Comparison of ENCODE assay signal across 15 cellular contexts in the genomic region with DNA sequence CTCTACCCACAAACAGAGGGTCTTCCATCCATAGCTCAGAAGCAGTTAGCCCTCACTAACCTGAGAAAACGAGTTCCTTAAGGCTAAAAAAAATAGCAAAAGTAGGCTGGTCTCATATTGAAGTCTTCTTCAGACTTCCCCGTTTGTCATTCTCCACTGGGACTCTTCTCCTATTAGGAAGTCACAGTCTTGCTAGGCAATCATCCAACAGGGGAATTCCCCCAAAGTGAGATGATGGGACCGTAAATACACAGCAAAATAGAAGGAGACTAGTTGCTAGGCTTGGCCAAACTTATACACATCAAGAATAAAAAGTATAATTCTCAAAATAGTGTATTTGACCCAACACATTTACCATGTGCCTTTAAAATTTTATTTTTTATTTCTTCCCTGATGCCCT. TPM values are rescaled to one million over a fixed set of nuclear protein-coding genes. Genes with fewer than 3 reads are reported as not detected.
DNase-seq lines count a peak whose midpoint lies in the region; ATAC-seq and TF ChIP-seq lines count a peak whose summit lies in the region.
"Had no signal": no experiment of that assay in that cellular context is flagged by ENCODE, and none has a peak within 500 bp of the region (broad histone marks: within the 10 kb centered on the region; RNA-seq: fewer than 3 reads in every experiment).

No MANE protein-coding gene starts in this region.

- H2BK15ac ChIP-seq in IMR-90 (ENCODE audit: low read depth, low read length): no peak overlapping the region

- no peak for TF ChIP-seq POLR2A in IMR-90 (IDR thresholded peaks at IDR 0.05; ENCODE audit: low read depth, low read length)

- no peak overlapping the region for H3K4me2 ChIP-seq in IMR-90 (ENCODE audit: low read depth, low read length)
- no peak overlapping the region for H3K4me2 ChIP-seq in osteoblast (ENCODE audit: insufficient read depth, low read length)
- H3K4me2 ChIP-seq: A549; BLaER1 treated with 17β-estradiol and CSF1 and Interleukin-3, amounts not matched to agents 10 nM and 100 nM; GM23338 had no signal

- no peaks in the 10 kb centered on the region for H3K27me3 Mint-ChIP-seq in activated CD4-positive, alpha-beta T cell treated with anti-CD3 and anti-CD28 coated beads, Interleukin-2, amount 10 ng/mL, durations not matched to agents 24 days and 14 days
- H3K27me3 Mint-ChIP-seq: CD4-positive, CD25-positive, alpha-beta regulatory T cell had no signal

- H3K14ac ChIP-seq in IMR-90 (replicated peaks; ENCODE audit: low read depth, low read length): no peak overlapping the region

- peaks cover 40% of the 10 kb centered on the region for H3K9me1 ChIP-seq in IMR-90 (ENCODE audit: insufficient read depth, low read length)

- TF ChIP-seq CTCF in IMR-90 (conservative IDR thresholded peaks at IDR 0.05; ENCODE audit: low read depth, low read length) (no peak), osteoblast (IDR thresholded peaks at IDR 0.05; ENCODE audit: extremely low read depth, low read depth, low read length) (no peak)

- no peak overlapping the region for H3K4ac ChIP-seq in IMR-90 (ENCODE audit: low read depth, low read length)

- H3K36me3 Mint-ChIP-seq in activated CD4-positive, alpha-beta T cell treated with anti-CD3 and anti-CD28 coated beads, Interleukin-2, amount 10 ng/mL, durations not matched to agents 24 days and 14 days (ENCODE audit: low read depth): no peaks in the 10 kb centered on the region
- H3K36me3 Mint-ChIP-seq: CD4-positive, CD25-positive, alpha-beta regulatory T cell had no signal

- POLR2A ChIA-PET in IMR-90 (lab: Charles Lee; ENCODE audit: unreplicated experiment): no interaction called here

- no TSS peak for BruUV-seq in IMR-90 (replicated peaks; lab: Mats Ljungman, UMichigan)

- no peak for ATAC-seq in IMR-90 (ENCODE audit: low read depth)
- ATAC-seq: A549, GM23338, K562 had no signal

- no peak overlapping the region for H2AK9ac ChIP-seq in IMR-90 (replicated peaks; ENCODE audit: low read depth, low read length, poor library complexity)

- H3K4me1 Mint-ChIP-seq in activated CD4-positive, alpha-beta T cell treated with anti-CD3 and anti-CD28 coated beads, Interleukin-2, amount 10 ng/mL, durations not matched to agents 24 days and 14 days: no peaks in the 10 kb centered on the region
- H3K4me1 Mint-ChIP-seq: GM23338 had no signal

- H3K9me3 ChIP-seq in IMR-90 (ENCODE audit: control insufficient read depth, insufficient read depth, low read length) (no peaks in the 10 kb centered on the region), osteoblast (ENCODE audit: low read depth, low read length) (no peaks in the 10 kb centered on the region), stomach smooth muscle (ENCODE audit: control insufficient read depth in 2 of 2, low read length in 2 of 2) (no peaks in the 10 kb centered on the region)

- dilution Hi-C loops in IMR-90 (cut with HindIII; ENCODE audit: low sequenced_read_pairs, unreplicated experiment): no loop called here

- no peak overlapping the region for H2AK5ac ChIP-seq in IMR-90 (ENCODE audit: low read depth, low read length)

- H4K20me1 ChIP-seq in IMR-90 (ENCODE audit: insufficient read depth, low read length) (peaks cover 91% of the 10 kb centered on the region), osteoblast (ENCODE audit: insufficient read depth, low read length) (peaks cover 31% of the 10 kb centered on the region)
- H4K20me1 ChIP-seq: BLaER1 treated with 17β-estradiol and CSF1 and Interleukin-3, amounts not matched to agents 10 nM and 100 nM had no signal

- H2BK20ac ChIP-seq in IMR-90 (ENCODE audit: low read depth, low read length): no peak overlapping the region

- H3K27ac Mint-ChIP-seq in activated CD4-positive, alpha-beta T cell treated with anti-CD3 and anti-CD28 coated beads, Interleukin-2, amount 10 ng/mL, durations not matched to agents 24 days and 14 days: no peak overlapping the region
- H3K27ac Mint-ChIP-seq: CD4-positive, CD25-positive, alpha-beta regulatory T cell; GM23338 had no signal

- no peak overlapping the region for H2AFZ ChIP-seq in IMR-90 (replicated peaks; ENCODE audit: low read length, poor library complexity)
- no peak overlapping the region for H2AFZ ChIP-seq in osteoblast (ENCODE audit: low read length)
- H2AFZ ChIP-seq: GM23338 had no signal

- peaks cover 8% of the 10 kb centered on the region for H3K4me1 ChIP-seq in IMR-90 (ENCODE audit: control insufficient read depth, insufficient read depth, low read length)
- peaks cover under 1% of the 10 kb centered on the region for H3K4me1 ChIP-seq in osteoblast (ENCODE audit: insufficient read depth, low read length)
- H3K4me1 ChIP-seq in stomach smooth muscle (ENCODE audit: control insufficient read depth, insufficient read depth, low read length): peaks cover 39% of the 10 kb centered on the region
- H3K4me1 ChIP-seq: A549 had no signal

- DNase-seq in IMR-90 (no peak), osteoblast (ENCODE audit: insufficient read length, low spot score, missing footprints) (no peak), NCI-H226 (no peak), HCEC 1CT (no peak)
- DNase-seq in activated CD4-positive, alpha-beta T cell treated with anti-CD3 and anti-CD28 coated beads, Interleukin-2, amount 10 ng/mL, durations not matched to agents 24 days and 14 days: no peak
- no peak for DNase-seq in stimulated activated CD4-positive, alpha-beta T cell treated with anti-CD3 and anti-CD28 coated beads, Interleukin-4, amount 100 ng/mL, for 4 hours
- DNase-seq: CD4-positive, CD25-positive, alpha-beta regulatory T cell; EL; H7 had no signal

- H3K23ac ChIP-seq in IMR-90 (ENCODE audit: low read depth, low read length): no peak overlapping the region

- H3K36me3 ChIP-seq in IMR-90 (ENCODE audit: control insufficient read depth, insufficient read depth, low read length) (peaks cover 73% of the 10 kb centered on the region), osteoblast (ENCODE audit: insufficient read depth, low read length) (peaks cover 93% of the 10 kb centered on the region), stomach smooth muscle (ENCODE audit: control insufficient read depth in 2 of 2, insufficient read depth in 2 of 2, low read length in 2 of 2) (peaks cover 56 to 58% of the 10 kb centered on the region in 2 donors)
- H3K36me3 ChIP-seq: BLaER1 treated with 17β-estradiol and CSF1 and Interleukin-3, amounts not matched to agents 10 nM and 100 nM had no signal

- H3K18ac ChIP-seq in IMR-90 (ENCODE audit: low read depth, low read length): peak overlapping the region; percentile 44; the same call in 1 of the 2 replicates

- H3K4me3 ChIP-seq in IMR-90 (ENCODE audit: insufficient read depth, low read depth, low read length): no peak overlapping the region
- H3K4me3 ChIP-seq in osteoblast (ENCODE audit: insufficient read depth, low read length): no peak overlapping the region
- H3K4me3 ChIP-seq in stomach smooth muscle (ENCODE audit: low read length in 2 of 2): no peak overlapping the region
- H3K4me3 ChIP-seq: A549; BLaER1 treated with 17β-estradiol and CSF1 and Interleukin-3, amounts not matched to agents 10 nM and 100 nM; GM23338; K562 had no signal

- no peaks in the 10 kb centered on the region for H3K9me3 Mint-ChIP-seq in activated CD4-positive, alpha-beta T cell treated with anti-CD3 and anti-CD28 coated beads, Interleukin-2, amount 10 ng/mL, durations not matched to agents 24 days and 14 days
- H3K9me3 Mint-ChIP-seq: CD4-positive, CD25-positive, alpha-beta regulatory T cell had no signal

- no peak overlapping the region for H3K56ac ChIP-seq in IMR-90 (ENCODE audit: extremely low read depth, insufficient read depth, low read length)

- peaks cover 45 to 84% of the 10 kb centered on the region in 2 experiments for H3K79me1 ChIP-seq in IMR-90 (ENCODE audit: low read depth in 1 of 2, low read length in 2 of 2)

- peak overlapping the region; percentile 24 for H2BK5ac ChIP-seq in IMR-90 (ENCODE audit: low read depth, low read length, poor library complexity, severe bottlenecking)

- no peak overlapping the region for H4K8ac ChIP-seq in IMR-90 (ENCODE audit: low read depth in 2 of 2, low read length in 2 of 2)

- CTCF ChIA-PET in IMR-90 (lab: Yijun Ruan, JAX): no interaction called here

- H3K9ac ChIP-seq in IMR-90 (ENCODE audit: low read depth, low read length) (no peak overlapping the region), stomach smooth muscle (ENCODE audit: low read length in 2 of 2) (no peak overlapping the region)
- H3K9ac ChIP-seq: BLaER1 treated with 17β-estradiol and CSF1 and Interleukin-3, amounts not matched to agents 10 nM and 100 nM had no signal

- intact Hi-C loops in IMR-90 (cut with micrococcal nuclease): no loop called here
- intact Hi-C loops in activated CD4-positive, alpha-beta T cell treated with anti-CD3 and anti-CD28 coated beads, Interleukin-2, amount 10 ng/mL, durations not matched to agents 24 days and 14 days (cut with micrococcal nuclease): no loop called here

- TF ChIP-seq RAD21 in IMR-90 (IDR thresholded peaks at IDR 0.05; ENCODE audit: low read length): no peak

- no peak overlapping the region for H4K5ac ChIP-seq in IMR-90 (ENCODE audit: low read depth, low read length)

- H3K4me3 Mint-ChIP-seq in activated CD4-positive, alpha-beta T cell treated with anti-CD3 and anti-CD28 coated beads, Interleukin-2, amount 10 ng/mL, durations not matched to agents 24 days and 14 days: no peak overlapping the region
- H3K4me3 Mint-ChIP-seq: CD4-positive, CD25-positive, alpha-beta regulatory T cell; GM23338 had no signal

- no peak overlapping the region for H4K91ac ChIP-seq in IMR-90 (ENCODE audit: insufficient read depth, low read depth, low read length)

- H3K27me3 ChIP-seq in IMR-90 (ENCODE audit: control insufficient read depth, insufficient read depth, low read length) (no peaks in the 10 kb centered on the region), osteoblast (ENCODE audit: insufficient read depth, low read length) (no peaks in the 10 kb centered on the region), stomach smooth muscle (ENCODE audit: control insufficient read depth in 1 of 2, insufficient read depth in 2 of 2, low read length in 2 of 2) (no peaks in the 10 kb centered on the region)
- H3K27me3 ChIP-seq: BLaER1 treated with 17β-estradiol and CSF1 and Interleukin-3, amounts not matched to agents 10 nM and 100 nM had no signal

- in situ Hi-C loops in IMR-90 (cut with MboI; ENCODE audit: low sequenced_read_pairs): no loop called here

- H3K27ac ChIP-seq in IMR-90 (ENCODE audit: insufficient read depth, low read length): no peak overlapping the region
- peak overlapping the region; percentile 53 for H3K27ac ChIP-seq in osteoblast (ENCODE audit: low read depth, low read length)
- H3K27ac ChIP-seq in stomach smooth muscle (ENCODE audit: low read length): peak overlapping the region; percentile 89
- H3K27ac ChIP-seq: A549; BLaER1 treated with 17β-estradiol and CSF1 and Interleukin-3, amounts not matched to agents 10 nM and 100 nM; HL-60 had no signal

- peaks cover 98% of the 10 kb centered on the region for H3K79me2 ChIP-seq in osteoblast (ENCODE audit: insufficient read depth, low read length)

- no peak overlapping the region for H2BK120ac ChIP-seq in IMR-90 (ENCODE audit: low read depth, low read length)

- 88% methylated on average over 1 of the region's 3 CpGs; no CpG with 5 or more reads in 1 of the 2 experiments for WGBS in IMR-90 (ENCODE audit: extremely low coverage in 2 of 2, insufficient read length in 1 of 2), 2 experiments

RNA-seq across cellular contexts. Expression of a gene that starts 34.3 kb away (rescaled TPM):
- total RNA-seq in IMR-90 (2012; rRNA removed) (1,501 and 1,855 TPM in 2 replicates), osteoblast (4,017 and 4,247 TPM in 2 replicates)
- 798 and 964 TPM in 2 replicates for polyA plus RNA-seq in IMR-90 (2012; rRNA removed)
- 520 and 674 TPM in 2 replicates for polyA plus RNA-seq in IMR-90 (2012; cell fraction: cytosol; rRNA removed)
- 700 and 999 TPM in 2 replicates for polyA plus RNA-seq in IMR-90 (2012; cell fraction: nucleus; rRNA removed; ENCODE audit: low replicate concordance)
- total RNA-seq in activated CD4-positive, alpha-beta T cell treated with anti-CD3 and anti-CD28 coated beads, Interleukin-2, amount 10 ng/mL, durations not matched to agents 24 days and 14 days: 27.6 and 28.7 TPM in 2 replicates

Comparison
In these comparisons a context has a peak if more than half of its experiments do, and no peak if none do; other contexts are left out.
1. RNA of a gene that starts 34.3 kb away (total RNA-seq): 4,017 to 4,247 TPM in osteoblast and 1,501 to 1,855 TPM in IMR-90; 27.6 to 28.7 TPM in activated CD4-positive, alpha-beta T cell treated with anti-CD3 and anti-CD28 coated beads, Interleukin-2, amount 10 ng/mL, durations not matched to agents 24 days and 14 days; every median in the first group is over 10 times any median in the second.